ENCODE assay signal across 26 cellular contexts in genomic region chr2:135994281-135994680, GRCh38.
"Had no signal": no experiment of that assay in that cellular context is flagged by ENCODE, and none has a peak within 500 bp of the region (broad histone marks: within the 10 kb centered on the region; RNA-seq: fewer than 3 reads in every experiment).

No MANE protein-coding gene starts in this region.

- FAIRE-seq: pancreas, small intestine, urothelium cell line had no signal

- H3K4me3 ChIP-seq: pancreas, psoas muscle, right lobe of liver, sigmoid colon, thoracic aorta, thyroid gland, tibial nerve, upper lobe of left lung, vagina had no signal

- H3K27me3 ChIP-seq: neutrophil, pancreas, right lobe of liver, sigmoid colon, thyroid gland, tibial nerve, upper lobe of left lung, vagina had no signal

- H3K27ac ChIP-seq: neutrophil, pancreas, psoas muscle, right lobe of liver, sigmoid colon, thoracic aorta, thyroid gland, tibial nerve, upper lobe of left lung, vagina had no signal

- DNase-seq: naive B cell; naive thymus-derived CD8-positive, alpha-beta T cell; nephron progenitor cell; nucleus accumbens; pancreas; psoas muscle; right cardiac atrium; right lobe of liver; sigmoid colon; small intestine; stimulated activated CD4-positive, alpha-beta T cell treated with anti-CD3 and anti-CD28 coated beads, Interleukin-15, amount 100 ng/mL, for 24 hours; stimulated activated CD4-positive, alpha-beta T cell treated with anti-CD3 and anti-CD28 coated beads, Interleukin-2, amount 100 ng/mL, for 24 hours; stimulated activated CD4-positive, alpha-beta T cell treated with anti-CD3 and anti-CD28 coated beads, Interleukin-2, amount 100 ng/mL, for 48 hours; stimulated activated CD4-positive, alpha-beta T cell treated with anti-CD3 and anti-CD28 coated beads, Interleukin-4, amount 100 ng/mL, for 24 hours; stimulated activated naive CD4-positive, alpha-beta T cell; stimulated activated naive CD8-positive, alpha-beta T cell treated with anti-CD3 and anti-CD28 coated beads, Interleukin-15, amount 100 ng/mL, for 72 hours; stimulated activated naive CD8-positive, alpha-beta T cell treated with anti-CD3 and anti-CD28 coated beads, Interleukin-15, Interleukin-2, amounts not matched to agents 100 U/mL and 50 U/mL, for 24 hours; substantia nigra; thyroid gland; trophoblast cell; upper lobe of left lung had no signal

- H3K36me3 ChIP-seq: neutrophil, pancreas, right lobe of liver, sigmoid colon, thoracic aorta, thyroid gland, tibial nerve, upper lobe of left lung, vagina had no signal

- H3K4me1 ChIP-seq: psoas muscle, right lobe of liver, thyroid gland, tibial nerve, upper lobe of left lung had no signal

- H3K9me3 ChIP-seq: neutrophil, pancreas, psoas muscle, right lobe of liver, sigmoid colon, thoracic aorta, thyroid gland, tibial nerve, upper lobe of left lung, vagina had no signal
